Comparison of ENCODE assay signal across 1 cellular context in the genomic region with DNA sequence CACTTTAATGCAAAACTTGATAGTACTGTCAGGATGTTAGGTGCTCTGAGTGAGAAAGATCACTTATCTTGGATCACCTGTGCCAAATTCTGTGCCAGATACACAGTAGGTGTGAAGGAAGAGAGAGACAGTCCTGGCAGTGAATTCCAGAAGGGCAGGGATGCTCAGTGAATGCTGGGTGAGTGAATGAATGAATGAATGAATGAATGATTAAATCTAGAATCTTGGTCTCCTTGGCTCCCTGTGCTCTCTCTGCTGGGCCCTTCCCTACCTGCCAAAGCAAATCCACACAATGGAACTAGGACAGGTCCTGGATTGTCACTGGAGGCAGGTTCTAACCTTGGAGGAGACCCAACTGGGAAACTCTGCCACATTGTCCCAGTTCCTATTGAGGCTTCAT.
TF ChIP-seq lines count a peak whose summit lies in the region.

No MANE protein-coding gene starts in this region.

TF ChIP-seq in K562, 482 proteins besides CTCF, POLR2A, EP300 and RAD21:
- TF ChIP-seq ZNF24 (IDR thresholded peaks at IDR 0.05) = peak; percentile 79
- TF ChIP-seq ZNF239 (CRISPR knock-in tag; IDR thresholded peaks at IDR 0.05) = no peak
